ENCODE assay signal across 13 cellular contexts in genomic region chr10:81820418-81820817, GRCh38. TPM values are rescaled to one million over a fixed set of nuclear protein-coding genes. Genes with fewer than 3 reads are reported as not detected.
DNase-seq lines count a peak whose midpoint lies in the region; ATAC-seq and TF ChIP-seq lines count a peak whose summit lies in the region.
"Had no signal": no experiment of that assay in that cellular context is flagged by ENCODE, and none has a peak within 500 bp of the region (broad histone marks: within the 10 kb centered on the region; RNA-seq: fewer than 3 reads in every experiment).

No MANE protein-coding gene starts in this region.

- H3K27me3 ChIP-seq in thyroid gland (no peaks in the 10 kb centered on the region), trophoblast cell (ENCODE audit: insufficient read depth, low read length) (no peaks in the 10 kb centered on the region)
- H3K27me3 ChIP-seq: dorsolateral prefrontal cortex, stomach had no signal

- H3K36me3 Mint-ChIP-seq in activated naive CD8-positive, alpha-beta T cell treated with anti-CD3 and anti-CD28 coated beads, Interleukin-2, amount 50 U/mL, for 24 hours (ENCODE audit: low read depth) = no peaks in the 10 kb centered on the region
- no peaks in the 10 kb centered on the region for H3K36me3 Mint-ChIP-seq in activated naive CD8-positive, alpha-beta T cell treated with anti-CD3 and anti-CD28 coated beads for 36 hours

- intact Hi-C loops in thyroid gland (cut with DNase I) = no loop called here

- H3K4me1 ChIP-seq in thyroid gland (no peaks in the 10 kb centered on the region), trophoblast cell (ENCODE audit: control insufficient read depth in 1 of 2, insufficient read depth in 2 of 2, low read length in 2 of 2) (peaks cover 0 to 2% of the 10 kb centered on the region in 2 experiments)
- H3K4me1 ChIP-seq: stomach had no signal

- H3K18ac ChIP-seq in trophoblast cell (ENCODE audit: low read length) = no peak overlapping the region

- no peak overlapping the region for H3K4me3 Mint-ChIP-seq in activated naive CD8-positive, alpha-beta T cell treated with anti-CD3 and anti-CD28 coated beads, Interleukin-2, amount 50 U/mL, for 24 hours
- no peak overlapping the region for H3K4me3 Mint-ChIP-seq in activated naive CD8-positive, alpha-beta T cell treated with anti-CD3 and anti-CD28 coated beads for 36 hours
- H3K4me3 Mint-ChIP-seq: activated B cell treated with CpG ODN at 0.5 μM for 24 hours; activated naive CD4-positive, alpha-beta T cell treated with anti-CD3 and anti-CD28 coated beads for 36 hours had no signal

- H2BK12ac ChIP-seq in trophoblast cell (ENCODE audit: low read length) = no peak overlapping the region

- no peak overlapping the region for H4K12ac ChIP-seq in trophoblast cell (ENCODE audit: low read depth, low read length)

- H3K4me1 Mint-ChIP-seq in activated naive CD8-positive, alpha-beta T cell treated with anti-CD3 and anti-CD28 coated beads, Interleukin-2, amount 50 U/mL, for 24 hours = no peaks in the 10 kb centered on the region
- no peaks in the 10 kb centered on the region for H3K4me1 Mint-ChIP-seq in activated naive CD8-positive, alpha-beta T cell treated with anti-CD3 and anti-CD28 coated beads for 36 hours
- H3K4me1 Mint-ChIP-seq: activated B cell treated with CpG ODN at 0.5 μM for 24 hours had no signal

- H2AK5ac ChIP-seq in trophoblast cell (ENCODE audit: low read length) = no peak overlapping the region

- no peak for DNase-seq in activated naive CD8-positive, alpha-beta T cell treated with anti-CD3 and anti-CD28 coated beads, Interleukin-2, amount 50 U/mL, for 24 hours
- no peak for DNase-seq in activated naive CD8-positive, alpha-beta T cell treated with anti-CD3 and anti-CD28 coated beads for 36 hours
- DNase-seq in NCI-H2171 treated with DMSO at 0.1 percent for 48 hours (lab: John Stamatoyannopoulos, UW) (peak; percentile 39), fibroblast of pulmonary artery (ENCODE audit: low read depth) (peak; percentile 6), thyroid gland (peak; percentile 7 to 26), T1000 (lab: John Stamatoyannopoulos, UW) (no peak), trophoblast cell (no peak), coronary artery (ENCODE audit: low spot score) (no peak)
- DNase-seq: activated B cell treated with CpG ODN at 0.5 μM for 24 hours; activated naive CD4-positive, alpha-beta T cell treated with anti-CD3 and anti-CD28 coated beads for 36 hours; dorsolateral prefrontal cortex; stomach had no signal

- no peak overlapping the region for H4K91ac ChIP-seq in trophoblast cell (ENCODE audit: low read depth, low read length)

- no peak overlapping the region for H3K4me3 ChIP-seq in fibroblast of pulmonary artery (replicated peaks; ENCODE audit: low read depth, low read length)
- no peak overlapping the region for H3K4me3 ChIP-seq in thyroid gland (replicated peaks in 1 of 3)
- H3K4me3 ChIP-seq in trophoblast cell (ENCODE audit: low read depth, low read length) = no peak overlapping the region
- no peak overlapping the region for H3K4me3 ChIP-seq in coronary artery
- H3K4me3 ChIP-seq: dorsolateral prefrontal cortex, stomach had no signal

- H3K36me3 ChIP-seq in thyroid gland (no peaks in the 10 kb centered on the region), trophoblast cell (ENCODE audit: control insufficient read depth in 1 of 2, insufficient read depth in 2 of 2, low read length in 2 of 2) (no peaks in the 10 kb centered on the region)
- H3K36me3 ChIP-seq: stomach had no signal

- no peak overlapping the region for H3K27ac ChIP-seq in thyroid gland
- no peak overlapping the region for H3K27ac ChIP-seq in trophoblast cell (ENCODE audit: low read depth, low read length)
- no peak overlapping the region for H3K27ac ChIP-seq in coronary artery
- H3K27ac ChIP-seq: dorsolateral prefrontal cortex, stomach had no signal

- H3K9ac ChIP-seq in trophoblast cell (ENCODE audit: low read length) = no peak overlapping the region

- no peak overlapping the region for H3K4ac ChIP-seq in trophoblast cell (ENCODE audit: low read depth, low read length)

- H4K8ac ChIP-seq in trophoblast cell (ENCODE audit: low read depth, low read length) = no peak overlapping the region

- no peak overlapping the region for H3K27ac Mint-ChIP-seq in activated naive CD8-positive, alpha-beta T cell treated with anti-CD3 and anti-CD28 coated beads, Interleukin-2, amount 50 U/mL, for 24 hours
- H3K27ac Mint-ChIP-seq in activated naive CD8-positive, alpha-beta T cell treated with anti-CD3 and anti-CD28 coated beads for 36 hours = no peak overlapping the region
- H3K27ac Mint-ChIP-seq: activated B cell treated with CpG ODN at 0.5 μM for 24 hours; activated naive CD4-positive, alpha-beta T cell treated with anti-CD3 and anti-CD28 coated beads for 36 hours had no signal

- H3K4me2 ChIP-seq in trophoblast cell (ENCODE audit: low read length) = no peak overlapping the region

- no peak overlapping the region for H2AFZ ChIP-seq in trophoblast cell (ENCODE audit: insufficient read depth, low read length, poor library complexity)

- H2BK120ac ChIP-seq in trophoblast cell (ENCODE audit: insufficient read depth, low read length, poor library complexity) = no peak overlapping the region

- no peak overlapping the region for H3K14ac ChIP-seq in trophoblast cell (ENCODE audit: low read length)

- peak; percentile 49 for ATAC-seq in activated naive CD8-positive, alpha-beta T cell treated with anti-CD3 and anti-CD28 coated beads, Interleukin-2, amount 50 U/mL, for 24 hours

- no peaks in the 10 kb centered on the region for H3K9me3 ChIP-seq in thyroid gland
- no peaks in the 10 kb centered on the region for H3K9me3 ChIP-seq in trophoblast cell (ENCODE audit: insufficient read depth, low read depth, low read length)
- H3K9me3 ChIP-seq: stomach had no signal

- no peaks in the 10 kb centered on the region for H3K9me3 Mint-ChIP-seq in activated naive CD8-positive, alpha-beta T cell treated with anti-CD3 and anti-CD28 coated beads, Interleukin-2, amount 50 U/mL, for 24 hours
- no peaks in the 10 kb centered on the region for H3K9me3 Mint-ChIP-seq in activated naive CD8-positive, alpha-beta T cell treated with anti-CD3 and anti-CD28 coated beads for 36 hours

- H3K27me3 Mint-ChIP-seq in activated naive CD8-positive, alpha-beta T cell treated with anti-CD3 and anti-CD28 coated beads, Interleukin-2, amount 50 U/mL, for 24 hours = no peaks in the 10 kb centered on the region
- no peaks in the 10 kb centered on the region for H3K27me3 Mint-ChIP-seq in activated naive CD8-positive, alpha-beta T cell treated with anti-CD3 and anti-CD28 coated beads for 36 hours
- H3K27me3 Mint-ChIP-seq: activated B cell treated with CpG ODN at 0.5 μM for 24 hours had no signal

- TF ChIP-seq CTCF in fibroblast of pulmonary artery (IDR thresholded peaks at IDR 0.05; ENCODE audit: low read length, missing control alignments) = peak; percentile 24
- TF ChIP-seq CTCF in thyroid gland (IDR thresholded peaks at IDR 0.05) = peak in 5 of 6 experiments; percentile 25 to 62 (median 41)
- no peak for TF ChIP-seq CTCF in coronary artery (IDR thresholded peaks at IDR 0.05)

- no peaks in the 10 kb centered on the region for H3K79me2 ChIP-seq in trophoblast cell (ENCODE audit: control insufficient read depth, insufficient read depth, low read length, poor library complexity)

- TF ChIP-seq POLR2A in thyroid gland (IDR thresholded peaks at IDR 0.05) = no peak

- no peaks in the 10 kb centered on the region for H3K79me1 ChIP-seq in trophoblast cell (ENCODE audit: low read length)

- no peak overlapping the region for H3K23ac ChIP-seq in trophoblast cell (ENCODE audit: low read length)

- H2BK5ac ChIP-seq in trophoblast cell (ENCODE audit: low read depth, low read length, poor library complexity) = no peak overlapping the region

- 10 to 13% methylated on average over 1 of the region's 1 CpG for WGBS in thyroid gland, 2 donors
- WGBS in trophoblast cell (ENCODE audit: extremely low coverage, insufficient coverage, insufficient read length) = no CpG with 5 or more reads among the region's 1 CpG

RNA-seq across cellular contexts. Expression of gene NRG3, which starts 54.6 kb away (rescaled TPM):
- not detected for total RNA-seq in activated naive CD8-positive, alpha-beta T cell treated with anti-CD3 and anti-CD28 coated beads for 36 hours
- total RNA-seq in thyroid gland = 1 to 10 TPM in 2 of 4 donors, under 1 TPM in 2; 0.67 to 1.8 (median 1.3) TPM
- 0.01 and 0.04 TPM in 2 replicates for polyA plus RNA-seq in trophoblast cell (2013)
- total RNA-seq: activated B cell treated with CpG ODN at 0.5 μM for 24 hours; activated naive CD4-positive, alpha-beta T cell treated with anti-CD3 and anti-CD28 coated beads for 36 hours; myocyte had no signal

Comparison
In these comparisons a context has a peak if more than half of its experiments do, and no peak if none do; other contexts are left out.
1. DNase-seq: peak in NCI-H2171 treated with DMSO at 0.1 percent for 48 hours (single experiment), fibroblast of pulmonary artery (single experiment) and thyroid gland (2 of 2); none in activated naive CD8-positive, alpha-beta T cell treated with anti-CD3 and anti-CD28 coated beads, Interleukin-2, amount 50 U/mL, for 24 hours (single experiment), activated naive CD8-positive, alpha-beta T cell treated with anti-CD3 and anti-CD28 coated beads for 36 hours (single experiment), T1000 (single experiment), trophoblast cell (0 of 2) and coronary artery (single experiment).